Comparison of ENCODE assay signal across 14 cellular contexts in the genomic region with DNA sequence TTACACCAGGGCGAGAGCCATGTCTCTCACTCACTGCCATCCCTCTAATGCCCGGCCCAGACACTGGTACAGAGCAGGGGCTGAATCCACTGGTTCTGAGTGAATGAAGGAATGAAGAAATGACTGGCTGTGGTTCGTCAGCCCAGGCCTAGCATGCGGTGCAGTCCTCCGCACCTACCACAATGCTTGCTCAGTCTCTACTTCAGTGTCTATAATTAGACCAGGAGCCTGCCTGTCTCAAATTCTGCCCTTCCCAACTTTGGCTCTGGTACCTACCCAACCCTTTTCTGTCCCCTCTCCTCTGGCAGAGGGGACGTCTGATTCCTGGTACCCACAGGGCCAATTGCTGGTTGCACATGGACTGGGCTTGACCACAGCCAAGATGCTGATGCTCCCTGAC.
"Had no signal": no experiment of that assay in that cellular context is flagged by ENCODE, and none has a peak within 500 bp of the region (broad histone marks: within the 10 kb centered on the region; RNA-seq: fewer than 3 reads in every experiment).

No MANE protein-coding gene starts in this region.

- H3K9me3 Mint-ChIP-seq: dendritic cell treated with granulocyte-macrophage colony-stimulating factor and Interleukin-4, amounts not matched to agents 40 ng/mL and 50 ng/mL, for 4 days; mesothelial cell of epicardium; natural killer cell treated with Interleukin-12 subunit alpha and Interleukin-12 subunit beta and Interleukin-15 and Interleukin-18, amount 100 ng/mL, for 72 hours had no signal

- H3K9me3 ChIP-seq: heart left ventricle, lower lobe of right lung had no signal

- H3K27ac Mint-ChIP-seq: dendritic cell treated with granulocyte-macrophage colony-stimulating factor and Interleukin-4, amounts not matched to agents 40 ng/mL and 50 ng/mL, for 4 days; memory B cell; mesothelial cell of epicardium; natural killer cell treated with Interleukin-12 subunit alpha and Interleukin-12 subunit beta and Interleukin-15 and Interleukin-18, amount 100 ng/mL, for 72 hours had no signal

- ATAC-seq: lower lobe of right lung; natural killer cell treated with Interleukin-12 subunit alpha and Interleukin-12 subunit beta and Interleukin-15 and Interleukin-18, amount 100 ng/mL, for 72 hours had no signal

- H3K4me1 Mint-ChIP-seq: mesothelial cell of epicardium had no signal

- H3K4me3 ChIP-seq: heart left ventricle, lower lobe of right lung, smooth muscle cell had no signal

- H3K4me3 Mint-ChIP-seq: dendritic cell treated with granulocyte-macrophage colony-stimulating factor and Interleukin-4, amounts not matched to agents 40 ng/mL and 50 ng/mL, for 4 days; memory B cell; mesothelial cell of epicardium; natural killer cell treated with Interleukin-12 subunit alpha and Interleukin-12 subunit beta and Interleukin-15 and Interleukin-18, amount 100 ng/mL, for 72 hours had no signal

- H3K36me3 ChIP-seq: heart left ventricle, lower lobe of right lung had no signal

- DNase-seq: cerebellar nuclear complex; foreskin melanocyte; heart left ventricle; hippocampal formation; kidney glomerular epithelial cell; lower lobe of right lung; stimulated activated CD4-positive, alpha-beta T cell treated with anti-CD3 and anti-CD28 coated beads, Interleukin-2, amount 100 ng/mL, for 48 hours; stimulated activated naive CD4-positive, alpha-beta T cell treated with Interleukin-2 at 50 U/mL for 16 hours; trophoblast cell had no signal

- H3K36me3 Mint-ChIP-seq: mesothelial cell of epicardium; natural killer cell treated with Interleukin-12 subunit alpha and Interleukin-12 subunit beta and Interleukin-15 and Interleukin-18, amount 100 ng/mL, for 72 hours had no signal

- H3K4me1 ChIP-seq: lower lobe of right lung had no signal

- H3K27ac ChIP-seq: heart left ventricle, lower lobe of right lung had no signal
